ENCODE assay signal across 8 cellular contexts in genomic region chr19:8832132-8833021, GRCh38. TPM values are rescaled to one million over a fixed set of nuclear protein-coding genes. Genes with fewer than 3 reads are reported as not detected.
A peak's percentile ranks its signal among the peaks of the same experiment; 100 is the strongest.
DNase-seq lines count a peak whose midpoint lies in the region; ATAC-seq lines count a peak whose summit lies in the region.

Gene MBD3L1, plus strand, starts transcription at chr19:8832377. Its CDS starts 10,302 bp downstream, at chr19:8842679.
Gene ZNF558, minus strand, starts transcription at chr19:8832304. Its CDS starts 9,645 bp downstream, at chr19:8822659.

- peak within 1 kb of the TSS; percentile 79 for H3K4me3 Mint-ChIP-seq in activated CD4-positive, alpha-beta T cell treated with anti-CD3 and anti-CD28 coated beads for 36 hours

- no peaks in the 10 kb centered on the region for H3K27me3 Mint-ChIP-seq in activated CD4-positive, alpha-beta T cell treated with anti-CD3 and anti-CD28 coated beads for 36 hours

- intact Hi-C loops in activated CD4-positive, alpha-beta T cell treated with anti-CD3 and anti-CD28 coated beads for 36 hours (cut with DNase I, micrococcal nuclease), result loop anchor here (1.0 to 5.0 kb wide), 18 partner anchors 180 to 1003 kb away; partner anchors contain the start of genes ZNF846 (in 2 of the 2), ELAVL1 (in 1 of the 2), MAP2K7 (in 1 of the 2) and MARCHF2 (in 1 of the 2)

- peaks cover 19% of the 10 kb centered on the region for H3K4me1 Mint-ChIP-seq in activated CD4-positive, alpha-beta T cell treated with anti-CD3 and anti-CD28 coated beads for 36 hours

- H3K27ac ChIP-seq in cingulate gyrus (ENCODE audit: low read depth, low read length), result peak within 1 kb of the TSS; percentile 89

- POLR2A ChIA-PET in activated CD4-positive, alpha-beta T cell treated with anti-CD3 and anti-CD28 coated beads for 36 hours (lab: Charles Lee), result interaction anchor here (0.7 to 1.3 kb wide), 3 partner anchors 9 to 937 kb away, joined by 3 to 5 read pairs (median 4); partner anchors contain the start of gene ZNF846

- ATAC-seq in GM18907 (IDR thresholded peaks at IDR 0.05; ENCODE audit: unreplicated experiment) (peak; percentile 96), HG03196 (IDR thresholded peaks at IDR 0.05; ENCODE audit: unreplicated experiment) (peak; percentile 92)
- ATAC-seq in activated CD4-positive, alpha-beta T cell treated with anti-CD3 and anti-CD28 coated beads for 36 hours, result peak; percentile 95

- in situ Hi-C loops in ACHN (cut with HindIII; ENCODE audit: low pct_ligation_motif_present, low pct_unique_long_range_greater_than_20kb, low sequenced_read_pairs), result no loop called here

- DNase-seq in ACHN, result peak; percentile 66
- DNase-seq in NCI-H345 (lab: John Stamatoyannopoulos, UW), result peak; percentile 98
- peak; percentile 100 for DNase-seq in activated CD4-positive, alpha-beta T cell treated with anti-CD3 and anti-CD28 coated beads for 36 hours
- DNase-seq in kidney tubule cell (ENCODE audit: low spot score), result peak; percentile 96
- peak; percentile 97 to 99 (median 98) for DNase-seq in stimulated activated CD4-positive, alpha-beta T cell treated with anti-CD3 and anti-CD28 coated beads, Interleukin-1b, Interleukin-23, amount 100 ng/mL, for 24 hours (ENCODE audit: low read depth in 4 of 4, low spot score in 1 of 4)

- H3K9me3 Mint-ChIP-seq in activated CD4-positive, alpha-beta T cell treated with anti-CD3 and anti-CD28 coated beads for 36 hours (ENCODE audit: low read depth), result no peaks in the 10 kb centered on the region

- H3K36me3 Mint-ChIP-seq in activated CD4-positive, alpha-beta T cell treated with anti-CD3 and anti-CD28 coated beads for 36 hours (ENCODE audit: low read depth), result peaks cover 18% of the 10 kb centered on the region

- CTCF ChIA-PET in activated CD4-positive, alpha-beta T cell treated with anti-CD3 and anti-CD28 coated beads for 36 hours (lab: Charles Lee), result interaction anchor here (1.2 kb wide), 1 partner anchor 23 kb away, joined by 3 read pairs; no protein-coding TSS in a partner anchor

- peak within 1 kb of the TSS; percentile 90 for H3K27ac Mint-ChIP-seq in activated CD4-positive, alpha-beta T cell treated with anti-CD3 and anti-CD28 coated beads for 36 hours

RNA-seq across cellular contexts. Expression of gene MBD3L1, which starts in this region (rescaled TPM):
- total RNA-seq in activated CD4-positive, alpha-beta T cell treated with anti-CD3 and anti-CD28 coated beads for 36 hours, result not detected

RNA-seq across cellular contexts. Expression of gene ZNF558, which starts in this region (rescaled TPM):
- total RNA-seq in activated CD4-positive, alpha-beta T cell treated with anti-CD3 and anti-CD28 coated beads for 36 hours, result 10 to 100 TPM; 31.8 to 33.5 TPM

Comparison
In these comparisons a context has a peak if more than half of its experiments do, and no peak if none do; other contexts are left out.
1. Peak in every context shown above with its lines: DNase-seq, ATAC-seq and H3K27ac ChIP-seq.